17 cellular contexts compared by ENCODE assay signal in the genomic region with DNA sequence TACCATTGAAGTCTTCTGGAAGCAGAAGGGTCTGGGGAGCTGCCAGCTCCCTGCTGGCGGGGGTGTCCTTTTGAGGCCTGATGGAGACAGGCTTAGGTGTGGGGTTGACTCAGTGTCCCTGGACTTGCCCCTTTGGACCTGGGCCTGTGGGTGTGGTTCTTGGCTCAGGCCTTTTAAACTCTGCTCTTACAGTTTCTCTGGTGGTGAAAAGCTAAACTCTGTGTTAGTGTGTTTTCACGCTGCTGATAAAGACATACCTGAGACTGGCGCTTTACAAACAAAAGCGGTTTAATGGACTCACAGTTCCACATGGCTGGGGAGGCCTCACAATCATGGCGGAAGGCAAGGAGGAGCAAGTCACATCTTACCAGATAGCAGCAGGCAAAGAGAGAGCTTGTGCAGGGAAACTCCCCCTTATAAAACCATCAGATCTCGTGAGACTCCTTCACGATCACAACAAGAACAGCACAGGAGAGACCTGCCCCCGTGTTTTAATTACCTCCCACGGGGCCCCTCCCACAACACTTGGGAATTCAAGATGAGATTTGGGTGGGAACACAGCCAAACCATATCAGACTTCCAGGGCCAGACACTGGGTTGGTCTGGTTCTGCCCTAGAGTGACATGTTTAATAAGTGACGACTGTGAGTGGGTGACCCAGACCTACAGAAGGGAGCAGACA. TPM values are rescaled to one million over a fixed set of nuclear protein-coding genes. Genes with fewer than 3 reads are reported as not detected.
A peak's percentile ranks its signal among the peaks of the same experiment; 100 is the strongest.
DNase-seq lines count a peak whose midpoint lies in the region; TF ChIP-seq lines count a peak whose summit lies in the region.
"Had no signal": no experiment of that assay in that cellular context is flagged by ENCODE, and none has a peak within 500 bp of the region (broad histone marks: within the 10 kb centered on the region; RNA-seq: fewer than 3 reads in every experiment).

No MANE protein-coding gene starts in this region.

- H2AFZ ChIP-seq in hepatocyte (no peak overlapping the region), GM23248 (no peak overlapping the region)

- peak overlapping the region; percentile 82 for H3K27ac Mint-ChIP-seq in nephron progenitor cell
- H3K27ac Mint-ChIP-seq: CD4-positive, CD25-positive, alpha-beta regulatory T cell; IgD-negative memory B cell had no signal

- peaks cover 29% of the 10 kb centered on the region for H3K79me2 ChIP-seq in hepatocyte
- no peaks in the 10 kb centered on the region for H3K79me2 ChIP-seq in GM23248 (ENCODE audit: insufficient read depth)

- H3K36me3 ChIP-seq in BLaER1 treated with 17β-estradiol and CSF1 and Interleukin-3, amounts not matched to agents 10 nM and 100 nM = peaks cover 5 to 40% (median 15%) of the 10 kb centered on the region in 11 experiments; a peak in 16 of 22 replicates
- H3K36me3 ChIP-seq in Peyer's patch (no peaks in the 10 kb centered on the region), hepatocyte (replicated peaks; ENCODE audit: insufficient read depth, low read depth) (no peaks in the 10 kb centered on the region), brain microvascular endothelial cell (replicated peaks) (no peaks in the 10 kb centered on the region), GM23248 (ENCODE audit: low read depth) (no peaks in the 10 kb centered on the region)
- H3K36me3 ChIP-seq: SJSA1 had no signal

- H3K4me3 ChIP-seq in BLaER1 treated with 17β-estradiol and CSF1 and Interleukin-3, amounts not matched to agents 10 nM and 100 nM = no peak overlapping the region
- H3K4me3 ChIP-seq in Peyer's patch (no peak overlapping the region), hepatocyte (no peak overlapping the region), brain microvascular endothelial cell (ENCODE audit: low read depth, low read length) (no peak overlapping the region), GM23248 (no peak overlapping the region)
- H3K4me3 ChIP-seq: SJSA1 had no signal

- peaks cover 0 to 12% (median 0%) of the 10 kb centered on the region in 11 experiments; a peak in 4 of 22 replicates for H3K27me3 ChIP-seq in BLaER1 treated with 17β-estradiol and CSF1 and Interleukin-3, amounts not matched to agents 10 nM and 100 nM
- H3K27me3 ChIP-seq in Peyer's patch = no peaks in the 10 kb centered on the region
- H3K27me3 ChIP-seq in hepatocyte = no peaks in the 10 kb centered on the region
- no peaks in the 10 kb centered on the region for H3K27me3 ChIP-seq in brain microvascular endothelial cell (replicated peaks)
- H3K27me3 ChIP-seq in GM23248 (replicated peaks; ENCODE audit: insufficient read depth) = no peaks in the 10 kb centered on the region
- H3K27me3 ChIP-seq: SJSA1 had no signal

- H3K4me1 ChIP-seq in BLaER1 treated with 17β-estradiol and CSF1 and Interleukin-3, amounts not matched to agents 10 nM and 100 nM = peaks cover 37 to 77% (median 69%) of the 10 kb centered on the region in 10 experiments
- peaks cover 0 to 46% (median 10%) of the 10 kb centered on the region in 4 donors for H3K4me1 ChIP-seq in Peyer's patch
- peaks cover 26% of the 10 kb centered on the region for H3K4me1 ChIP-seq in hepatocyte (ENCODE audit: insufficient read depth)
- H3K4me1 ChIP-seq in GM23248 (ENCODE audit: insufficient read depth) = no peaks in the 10 kb centered on the region
- H3K4me1 ChIP-seq: SJSA1 had no signal

- DNase-seq in Peyer's patch = peak in 2 of 3 donors; percentile 89 to 90
- peak; percentile 47 for DNase-seq in hepatocyte (ENCODE audit: low spot score)
- DNase-seq in nephron progenitor cell = no peak
- DNase-seq in brain microvascular endothelial cell = no peak
- DNase-seq in GM23248 = no peak
- DNase-seq in effector CD4-positive, alpha-beta T cell = no peak
- DNase-seq: AML-193; CD4-positive, CD25-positive, alpha-beta regulatory T cell; DMS53; HCEC 1CT; NCI-H1930; NCI-H510A treated with DMSO at 0.1 percent for 48 hours; NCI-H82; PC-3 had no signal

- no peaks in the 10 kb centered on the region for H3K9me2 ChIP-seq in hepatocyte (replicated peaks; ENCODE audit: insufficient read depth)
- H3K9me2 ChIP-seq in GM23248 (ENCODE audit: insufficient read depth) = no peaks in the 10 kb centered on the region

- H3K9ac ChIP-seq in BLaER1 treated with 17β-estradiol and CSF1 and Interleukin-3, amounts not matched to agents 10 nM and 100 nM = no peak overlapping the region
- no peak overlapping the region for H3K9ac ChIP-seq in GM23248

- peaks cover 41% of the 10 kb centered on the region for H3K36me3 Mint-ChIP-seq in nephron progenitor cell (ENCODE audit: low read depth)

- peaks cover 39 to 92% (median 65%) of the 10 kb centered on the region in 11 experiments for H4K20me1 ChIP-seq in BLaER1 treated with 17β-estradiol and CSF1 and Interleukin-3, amounts not matched to agents 10 nM and 100 nM
- no peaks in the 10 kb centered on the region for H4K20me1 ChIP-seq in hepatocyte (ENCODE audit: insufficient read depth, poor library complexity, severe bottlenecking)
- no peaks in the 10 kb centered on the region for H4K20me1 ChIP-seq in GM23248 (ENCODE audit: insufficient read depth)

- H3K9me3 Mint-ChIP-seq in nephron progenitor cell = peaks cover 17% of the 10 kb centered on the region
- H3K9me3 Mint-ChIP-seq: IgD-negative memory B cell had no signal

- in situ Hi-C loops in brain microvascular endothelial cell (cut with HindIII; ENCODE audit: low pct_ligation_motif_present, low sequenced_read_pairs) = no loop called here
- in situ Hi-C loops in GM23248 (cut with MboI) = no loop called here

- H3K27ac ChIP-seq in BLaER1 treated with 17β-estradiol and CSF1 and Interleukin-3, amounts not matched to agents 10 nM and 100 nM = no peak overlapping the region
- peak overlapping the region in 3 of 4 donors; percentile 20 to 94 (median 77) for H3K27ac ChIP-seq in Peyer's patch
- H3K27ac ChIP-seq in hepatocyte = peak overlapping the region; percentile 92
- H3K27ac ChIP-seq in brain microvascular endothelial cell = no peak overlapping the region
- no peak overlapping the region for H3K27ac ChIP-seq in GM23248
- H3K27ac ChIP-seq: SJSA1 had no signal

- 83% methylated on average over 10 of the region's 10 CpGs for WGBS in hepatocyte (ENCODE audit: low lambda C conversion rate, missing lambda C conversion rate)
- 74 to 77% methylated on average over 10 of the region's 10 CpGs for WGBS in GM23248 (ENCODE audit: low coverage in 1 of 2, low lambda C conversion rate in 2 of 2, missing lambda C conversion rate in 2 of 2), 2 experiments

- H3F3A ChIP-seq in GM23248 (ENCODE audit: insufficient read depth) = no peaks in the 10 kb centered on the region

- peak overlapping the region in 7 of 11 experiments; percentile 9 to 58 (median 45); a peak in 9 of 22 replicates for H3K4me2 ChIP-seq in BLaER1 treated with 17β-estradiol and CSF1 and Interleukin-3, amounts not matched to agents 10 nM and 100 nM
- H3K4me2 ChIP-seq in hepatocyte (peak overlapping the region; percentile 14), GM23248 (ENCODE audit: unreplicated experiment) (no peak overlapping the region)

- no peaks in the 10 kb centered on the region for H3K27me3 Mint-ChIP-seq in nephron progenitor cell (ENCODE audit: low read depth, poor library complexity)
- H3K27me3 Mint-ChIP-seq: CD4-positive, CD25-positive, alpha-beta regulatory T cell; IgD-negative memory B cell had no signal

- H3K4me1 Mint-ChIP-seq in nephron progenitor cell = peaks cover 44% of the 10 kb centered on the region

- peaks cover 0 to 8% (median 0%) of the 10 kb centered on the region in 11 experiments; a peak in 3 of 22 replicates for H3K9me3 ChIP-seq in BLaER1 treated with 17β-estradiol and CSF1 and Interleukin-3, amounts not matched to agents 10 nM and 100 nM (replicated peaks in 1 of 11)
- H3K9me3 ChIP-seq in Peyer's patch = no peaks in the 10 kb centered on the region
- H3K9me3 ChIP-seq in hepatocyte (ENCODE audit: low read depth) = no peaks in the 10 kb centered on the region
- H3K9me3 ChIP-seq in GM23248 (ENCODE audit: low read depth) = no peaks in the 10 kb centered on the region
- H3K9me3 ChIP-seq: SJSA1 had no signal

- TF ChIP-seq POLR2A in Peyer's patch (IDR thresholded peaks at IDR 0.05) = peak in 1 of 2 donors; percentile 70

- peak in 2 of 6 experiments; percentile 18 to 34 for TF ChIP-seq CTCF in Peyer's patch (IDR thresholded peaks at IDR 0.05)
- TF ChIP-seq CTCF in hepatocyte (IDR thresholded peaks at IDR 0.05; ENCODE audit: poor library complexity) = no peak
- TF ChIP-seq CTCF in nephron progenitor cell (IDR thresholded peaks at IDR 0.05) = no peak
- TF ChIP-seq CTCF in brain microvascular endothelial cell (IDR thresholded peaks at IDR 0.05; ENCODE audit: low read depth, low read length, missing control alignments) = no peak

- H3K4me3 Mint-ChIP-seq in nephron progenitor cell = no peak overlapping the region

RNA-seq across cellular contexts. Expression of a gene that starts 26.5 kb away (rescaled TPM):
- total RNA-seq in Peyer's patch (100 to 1,000 TPM in 3 of 4 donors, 10 to 100 TPM in 1; 98.2 to 428 (median 422) TPM), hepatocyte (21.2 and 21.8 TPM in 2 replicates)
- polyA plus RNA-seq in hepatocyte (31.0 and 32.6 TPM in 2 replicates), GM23248 (2016; fragmentation: Nextera tagmentation; extraction: Ambion mirVana) (2.6 and 2.9 TPM in 2 replicates)
- total RNA-seq in GM23248 (2014; rRNA removed; shearing (Covaris generic)) = 10.6 TPM in 2 replicates

Comparison
In these comparisons a context has a peak if more than half of its experiments do, and no peak if none do; other contexts are left out.
1. H3K27ac ChIP-seq: peak in Peyer's patch (3 of 4) and hepatocyte (single experiment); none in BLaER1 treated with 17β-estradiol and CSF1 and Interleukin-3, amounts not matched to agents 10 nM and 100 nM (0 of 11), brain microvascular endothelial cell (single experiment) and GM23248 (single experiment).
2. DNase-seq: peak in Peyer's patch (2 of 3) and hepatocyte (single experiment); none in nephron progenitor cell (single experiment), brain microvascular endothelial cell (single experiment), GM23248 (single experiment) and effector CD4-positive, alpha-beta T cell (single experiment).